26 cellular contexts compared by ENCODE assay signal in genomic region chr12:114838480-114838879, GRCh38.
"Had no signal": no experiment of that assay in that cellular context is flagged by ENCODE, and none has a peak within 500 bp of the region (broad histone marks: within the 10 kb centered on the region; RNA-seq: fewer than 3 reads in every experiment).

No MANE protein-coding gene starts in this region.

- H3K27ac Mint-ChIP-seq: naive B cell; natural killer cell; nephron progenitor cell; progenitor cell of endocrine pancreas; stimulated activated memory B cell treated with anti-CD40 and anti-IgM and Interleukin-4, amounts not matched to agents 10 μg/mL and 1 μg/mL and 100 μg/mL, for 72 hours; stimulated activated naive CD8-positive, alpha-beta T cell treated with anti-CD3 and anti-CD28 coated beads, Interleukin-15, amount 100 ng/mL, for 72 hours had no signal

- H3K27me3 ChIP-seq: heart left ventricle, ovary, right atrium auricular region, right lobe of liver, testis, thyroid gland, transverse colon, upper lobe of right lung, uterus had no signal

- H3K36me3 Mint-ChIP-seq: naive B cell; natural killer cell; stimulated activated memory B cell treated with anti-CD40 and anti-IgM and Interleukin-4, amounts not matched to agents 10 μg/mL and 1 μg/mL and 100 μg/mL, for 72 hours had no signal

- H3K36me3 ChIP-seq: heart left ventricle, left ventricle myocardium inferior, ovary, right atrium auricular region, right lobe of liver, thyroid gland, transverse colon, upper lobe of right lung, uterus had no signal

- ATAC-seq: heart left ventricle; natural killer cell; right lobe of liver; stimulated activated memory B cell treated with anti-CD40 and anti-IgM and Interleukin-4, amounts not matched to agents 10 μg/mL and 1 μg/mL and 100 μg/mL, for 72 hours; stimulated activated naive CD8-positive, alpha-beta T cell treated with anti-CD3 and anti-CD28 coated beads, Interleukin-15, amount 100 ng/mL, for 72 hours; upper lobe of right lung had no signal

- DNase-seq: heart left ventricle; hypothalamus; islet precursor cell; left ventricle myocardium inferior; naive B cell; natural killer cell; nephron progenitor cell; ovary; right lobe of liver; stimulated activated CD4-positive, alpha-beta T cell treated with anti-CD3 and anti-CD28 coated beads, Interleukin-1b, Interleukin-23, amount 100 ng/mL, for 48 hours; stimulated activated CD4-positive, alpha-beta T cell treated with anti-CD3 and anti-CD28 coated beads, Interleukin-2, amount 100 ng/mL, for 48 hours; stimulated activated CD4-positive, alpha-beta T cell treated with anti-CD3 and anti-CD28 coated beads, Interleukin-4, amount 100 ng/mL, for 4 hours; stimulated activated CD8-positive, alpha-beta memory T cell treated with anti-CD3 and anti-CD28 coated beads, Interleukin-4, amount 100 ng/mL, for 48 hours; stimulated activated naive CD4-positive, alpha-beta T cell treated with Interleukin-2 at 50 U/mL for 16 hours; stimulated activated naive CD8-positive, alpha-beta T cell treated with anti-CD3 and anti-CD28 coated beads, Interleukin-15, amount 100 ng/mL, for 72 hours; substantia nigra; testis; thyroid gland; transverse colon; upper lobe of right lung; uterus had no signal

- H3K9me3 ChIP-seq: ovary, right lobe of liver, testis, thyroid gland, upper lobe of right lung, uterus had no signal

- H3K4me3 ChIP-seq: heart left ventricle, left ventricle myocardium inferior, lung, ovary, right atrium auricular region, right lobe of liver, smooth muscle cell, testis, thyroid gland, transverse colon, upper lobe of right lung, uterus had no signal

- H3K4me3 Mint-ChIP-seq: naive B cell; natural killer cell; nephron progenitor cell; stimulated activated memory B cell treated with anti-CD40 and anti-IgM and Interleukin-4, amounts not matched to agents 10 μg/mL and 1 μg/mL and 100 μg/mL, for 72 hours; stimulated activated naive CD8-positive, alpha-beta T cell treated with anti-CD3 and anti-CD28 coated beads, Interleukin-15, amount 100 ng/mL, for 72 hours had no signal

- H3K27ac ChIP-seq: heart left ventricle, left ventricle myocardium inferior, ovary, right atrium auricular region, right lobe of liver, testis, thyroid gland, transverse colon, upper lobe of right lung, uterus had no signal

- H3K4me1 ChIP-seq: heart left ventricle, left ventricle myocardium inferior, right atrium auricular region, right lobe of liver, testis, thyroid gland, transverse colon, upper lobe of right lung, uterus had no signal

- H3K4me1 Mint-ChIP-seq: naive B cell; natural killer cell; nephron progenitor cell; stimulated activated memory B cell treated with anti-CD40 and anti-IgM and Interleukin-4, amounts not matched to agents 10 μg/mL and 1 μg/mL and 100 μg/mL, for 72 hours; stimulated activated naive CD8-positive, alpha-beta T cell treated with anti-CD3 and anti-CD28 coated beads, Interleukin-15, amount 100 ng/mL, for 72 hours had no signal

- H3K27me3 Mint-ChIP-seq: naive B cell; progenitor cell of endocrine pancreas; stimulated activated memory B cell treated with anti-CD40 and anti-IgM and Interleukin-4, amounts not matched to agents 10 μg/mL and 1 μg/mL and 100 μg/mL, for 72 hours; stimulated activated naive CD8-positive, alpha-beta T cell treated with anti-CD3 and anti-CD28 coated beads, Interleukin-15, amount 100 ng/mL, for 72 hours had no signal

- H3K9me3 Mint-ChIP-seq: stimulated activated memory B cell treated with anti-CD40 and anti-IgM and Interleukin-4, amounts not matched to agents 10 μg/mL and 1 μg/mL and 100 μg/mL, for 72 hours; stimulated activated naive CD8-positive, alpha-beta T cell treated with anti-CD3 and anti-CD28 coated beads, Interleukin-15, amount 100 ng/mL, for 72 hours had no signal
